Comparison of ENCODE assay signal across 8 cellular contexts in the genomic region with DNA sequence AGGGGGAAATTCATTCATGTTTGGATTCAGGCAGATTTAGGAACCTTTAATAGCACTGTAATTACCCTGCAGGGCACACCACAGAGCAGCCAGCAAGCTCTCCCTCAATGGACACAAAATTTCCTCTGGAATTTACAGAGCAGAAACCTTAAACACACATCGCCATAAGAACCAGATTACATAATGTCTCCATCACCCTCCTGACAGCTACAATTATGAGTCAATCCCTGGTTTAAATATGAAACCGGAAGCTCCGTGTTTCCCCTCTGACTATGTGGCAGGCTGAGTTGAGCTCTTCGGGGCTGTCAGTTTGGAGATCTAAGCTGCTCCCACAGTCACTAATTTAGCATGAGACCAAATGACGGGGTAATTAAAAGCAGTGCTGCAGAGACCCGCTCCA.
A peak's percentile ranks its signal among the peaks of the same experiment; 100 is the strongest.
DNase-seq lines count a peak whose midpoint lies in the region; ATAC-seq and TF ChIP-seq lines count a peak whose summit lies in the region.

No MANE protein-coding gene starts in this region.

- H3K27me3 ChIP-seq in neuron (ENCODE audit: insufficient read depth, low read length), result no peaks in the 10 kb centered on the region

- no peak for TF ChIP-seq CTCF in GM20000 (IDR thresholded peaks at IDR 0.05; ENCODE audit: extremely low read depth, missing control alignments)

- H3K36me3 ChIP-seq in SK-N-MC (ENCODE audit: insufficient read depth, low read length) (no peaks in the 10 kb centered on the region), neuron (ENCODE audit: insufficient read depth, low read length) (no peaks in the 10 kb centered on the region)

- H3K4me1 ChIP-seq in neuron (ENCODE audit: insufficient read depth, low read length), result peaks cover 52% of the 10 kb centered on the region

- peak overlapping the region; percentile 67 for H3K4me3 ChIP-seq in SK-N-MC
- H3K4me3 ChIP-seq in neuron (ENCODE audit: low read length), result peak overlapping the region; percentile 44

- no peak for TF ChIP-seq POLR2A in erythroblast (IDR thresholded peaks at IDR 0.05; ENCODE audit: low read length)

- no peak overlapping the region for H2AFZ ChIP-seq in neuron (ENCODE audit: low read depth, low read length)

- H3K9ac ChIP-seq in SK-N-MC (ENCODE audit: insufficient read length), result peak overlapping the region; percentile 7

- peak overlapping the region; percentile 22; the same call in 1 of the 2 replicates for H3K27ac ChIP-seq in SK-N-MC

- H3K9me3 ChIP-seq in SK-N-MC (ENCODE audit: low read depth, low read length) (no peaks in the 10 kb centered on the region), neuron (ENCODE audit: low read length) (no peaks in the 10 kb centered on the region)

- ATAC-seq in HG03520 (IDR thresholded peaks at IDR 0.05; ENCODE audit: unreplicated experiment), result peak; percentile 81

- DNase-seq in EL (peak; percentile 82), GM20000 (ENCODE audit: low spot score) (peak; percentile 79), SK-N-MC (ENCODE audit: low read depth, low spot score) (peak; percentile 47), erythroblast (lab: John Stamatoyannopoulos, UW) (peak; percentile 10 to 37), mesenteric fat pad (ENCODE audit: low spot score) (no peak), NCI-H510A (lab: John Stamatoyannopoulos, UW) (no peak)

Comparison
In these comparisons a context has a peak if more than half of its experiments do, and no peak if none do; other contexts are left out.
1. DNase-seq: peak in EL (single experiment), GM20000 (single experiment), SK-N-MC (single experiment) and erythroblast (2 of 2); none in mesenteric fat pad (single experiment) and NCI-H510A (single experiment).